ENCODE assay signal across 16 cellular contexts in the genomic region with DNA sequence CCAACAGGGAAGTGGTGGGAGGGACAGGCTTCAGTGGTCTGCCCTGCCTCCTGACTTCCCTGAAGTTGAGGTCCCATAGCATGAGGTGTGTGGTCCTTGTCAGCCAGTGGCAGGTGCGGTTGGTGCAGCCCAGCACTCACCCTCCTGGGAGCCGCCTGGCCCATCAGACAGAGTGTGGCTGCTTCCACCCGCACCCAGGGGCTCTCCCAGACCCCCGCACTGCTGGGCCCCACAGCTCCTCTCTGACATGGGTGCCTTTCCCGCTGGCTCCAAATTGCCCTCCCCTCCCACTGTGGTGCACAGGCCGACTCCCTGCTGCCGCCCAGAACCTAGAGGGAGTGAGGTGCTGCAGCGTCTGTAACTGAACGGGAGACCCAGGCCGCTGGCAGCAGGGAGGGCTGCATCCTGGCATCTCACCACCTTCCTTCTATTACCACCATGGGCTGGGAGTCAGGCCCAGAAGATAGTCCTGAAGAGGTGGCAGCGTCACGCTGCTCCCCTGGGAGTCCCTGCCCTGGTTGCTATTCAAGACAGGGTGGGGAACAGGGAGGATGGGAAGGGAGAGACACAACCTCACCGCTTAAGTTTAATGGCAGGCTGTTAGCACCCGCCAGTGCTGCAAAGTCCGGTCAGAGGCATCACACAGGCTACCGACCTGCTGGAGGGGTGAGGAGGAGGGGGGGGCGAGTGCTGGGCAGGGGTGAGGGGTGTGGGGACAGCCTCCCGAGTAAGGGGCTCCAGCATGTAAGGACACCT.
DNase-seq lines count a peak whose midpoint lies in the region; ATAC-seq and TF ChIP-seq lines count a peak whose summit lies in the region.
"Had no signal": no experiment of that assay in that cellular context is flagged by ENCODE, and none has a peak within 500 bp of the region (broad histone marks: within the 10 kb centered on the region; RNA-seq: fewer than 3 reads in every experiment).

No MANE protein-coding gene starts in this region.

- H3K4me1 ChIP-seq in HCT116 (ENCODE audit: control insufficient read depth in 1 of 2, insufficient read depth in 2 of 2, low read length in 2 of 2) = peaks cover 45 to 70% of the 10 kb centered on the region in 2 experiments
- peaks cover 42% of the 10 kb centered on the region for H3K4me1 ChIP-seq in RWPE2 (ENCODE audit: insufficient read depth, poor library complexity, severe bottlenecking)
- peaks cover 23% of the 10 kb centered on the region for H3K4me1 ChIP-seq in mucosa of stomach (ENCODE audit: control insufficient read depth, insufficient read depth, low read length)
- H3K4me1 ChIP-seq: Peyer's patch had no signal

- H3K27ac ChIP-seq in HCT116 (ENCODE audit: low read depth, low read length) = peak overlapping the region; percentile 62
- peak overlapping the region; percentile 46 for H3K27ac ChIP-seq in RWPE2 (ENCODE audit: poor library complexity, severe bottlenecking)
- H3K27ac ChIP-seq in coronary artery = no peak overlapping the region
- H3K27ac ChIP-seq: 22Rv1, Peyer's patch had no signal

- H3K9me3 ChIP-seq in HCT116 (ENCODE audit: control insufficient read depth in 1 of 2, insufficient read depth in 1 of 2, low read depth in 1 of 2, low read length in 2 of 2) = no peaks in the 10 kb centered on the region
- no peaks in the 10 kb centered on the region for H3K9me3 ChIP-seq in RWPE2 (ENCODE audit: severe bottlenecking)
- H3K9me3 ChIP-seq in mucosa of stomach (ENCODE audit: control insufficient read depth, low read length) = no peaks in the 10 kb centered on the region
- H3K9me3 ChIP-seq: Peyer's patch had no signal

- ATAC-seq in HCT116 = peak; percentile 57
- ATAC-seq in RWPE2 (ENCODE audit: low read depth) = peak; percentile 4
- ATAC-seq: GM12878 had no signal

- TF ChIP-seq POLR2A in HCT116 (IDR thresholded peaks at IDR 0.05; ENCODE audit: borderline replicate concordance, extremely low read depth, insufficient read depth, insufficient read length) = no peak

- no peak for TF ChIP-seq RAD21 in HCT116 (IDR thresholded peaks at IDR 0.05; ENCODE audit: low read depth)

- no TSS peak for BruUV-seq in HCT116 (replicated peaks; lab: Mats Ljungman, UMichigan)

- H3K4me3 ChIP-seq in HCT116 (replicated peaks in 1 of 2; ENCODE audit: low read depth in 1 of 2, low read length in 2 of 2) (peak overlapping the region; percentile 2 to 44; a peak in 3 of 4 replicates), RWPE2 (ENCODE audit: severe bottlenecking) (no peak overlapping the region), mucosa of stomach (ENCODE audit: low read length) (no peak overlapping the region), coronary artery (no peak overlapping the region)
- H3K4me3 ChIP-seq: GM12878, Peyer's patch had no signal

- intact Hi-C loops in HCT116 (cut with micrococcal nuclease) = loop anchor here (2.0 kb wide), 1 partner anchor 144 kb away; no protein-coding TSS in a partner anchor

- RAD21 ChIA-PET in HCT116 (lab: Charles Lee; ENCODE audit: low non-redundant PET in 1 of 2, low total read pairs in 2 of 2, uncharacterized antibody in 2 of 2, unreplicated experiment in 2 of 2) = interaction anchor here (1.4 to 2.3 kb wide), 3 partner anchors 10 to 147 kb away, joined by 4 to 14 read pairs (median 7); no protein-coding TSS in a partner anchor

- H4K20me1 ChIP-seq in HCT116 (ENCODE audit: insufficient read depth) = no peaks in the 10 kb centered on the region

- H2AFZ ChIP-seq in HCT116 (ENCODE audit: low read depth, low read length, poor library complexity, severe bottlenecking) = no peak overlapping the region

- no peaks in the 10 kb centered on the region for H3K36me3 ChIP-seq in HCT116 (ENCODE audit: control insufficient read depth in 1 of 2, insufficient read depth in 2 of 2, low read length in 2 of 2)
- no peaks in the 10 kb centered on the region for H3K36me3 ChIP-seq in RWPE2 (ENCODE audit: low read depth)
- H3K36me3 ChIP-seq in mucosa of stomach (ENCODE audit: control insufficient read depth, insufficient read depth, low read length) = no peaks in the 10 kb centered on the region
- H3K36me3 ChIP-seq: Peyer's patch had no signal

- TF ChIP-seq CTCF in HCT116 (IDR thresholded peaks at IDR 0.05 in 2 of 3, conservative IDR thresholded peaks at IDR 0.05 in 1 of 3; ENCODE audit: borderline replicate concordance in 1 of 3, insufficient read depth in 1 of 3, low read depth in 2 of 3, low read length in 2 of 3) (no peak), RWPE2 (IDR thresholded peaks at IDR 0.05; ENCODE audit: poor library complexity, severe bottlenecking) (no peak), coronary artery (IDR thresholded peaks at IDR 0.05) (no peak)

- H3K27me3 ChIP-seq in HCT116 (ENCODE audit: insufficient read depth, low read length) (no peaks in the 10 kb centered on the region), RWPE2 (ENCODE audit: insufficient read depth, poor library complexity, severe bottlenecking) (no peaks in the 10 kb centered on the region), mucosa of stomach (ENCODE audit: control insufficient read depth, insufficient read depth, low read length) (peaks cover 15% of the 10 kb centered on the region)
- H3K27me3 ChIP-seq: Peyer's patch had no signal

- peak overlapping the region; percentile 57 for H3K4me2 ChIP-seq in HCT116 (ENCODE audit: low read length)

- DNase-seq in DMS53 (lab: John Stamatoyannopoulos, UW) (peak; percentile 90), DMS53 treated with DMSO at 0.1 percent for 48 hours (lab: John Stamatoyannopoulos, UW; ENCODE audit: unreplicated experiment) (no peak), HCT116 (ENCODE audit: low read depth, low spot score) (no peak), RWPE2 (ENCODE audit: low spot score) (no peak), Kasumi-1 (lab: John Stamatoyannopoulos, UW) (no peak), coronary artery (ENCODE audit: low spot score) (no peak)
- no peak for DNase-seq in activated CD4-positive, alpha-beta T cell treated with anti-CD3 and anti-CD28 coated beads, Interleukin-2, amount 50 U/mL, for 4 hours
- DNase-seq: DMS79, NCI-H187, NCI-H2227 treated with DMSO at 0.1 percent for 48 hours, NCI-H748 treated with DMSO at 0.1 percent for 48 hours, SIG-M5 had no signal

- POLR2A ChIA-PET in HCT116 (lab: Charles Lee) = interaction anchor here (0.7 kb wide), 1 partner anchor 11 kb away, joined by 3 read pairs; no protein-coding TSS in a partner anchor

- H3K9ac ChIP-seq in HCT116 (ENCODE audit: low read length) = peak overlapping the region; percentile 25
- peak overlapping the region; percentile 7 for H3K9ac ChIP-seq in mucosa of stomach (ENCODE audit: low read length)

- CTCF ChIA-PET in HCT116 (lab: Charles Lee) = interaction anchor here (0.9 to 2.6 kb wide), 6 partner anchors 10 to 467 kb away, joined by 3 to 46 read pairs (median 4); no protein-coding TSS in a partner anchor

- H3K79me2 ChIP-seq in HCT116 (ENCODE audit: insufficient read depth, low read length) = no peaks in the 10 kb centered on the region

- H3K9me2 ChIP-seq in HCT116 (ENCODE audit: insufficient read depth) = no peaks in the 10 kb centered on the region

TF ChIP-seq in HCT116, 20 proteins besides CTCF, POLR2A, EP300 and RAD21 (continues in another document):
- TF ChIP-seq YY1 (IDR thresholded peaks at IDR 0.05; ENCODE audit: extremely low read depth, insufficient replicate concordance, low read depth, low read length) = no peak
- TF ChIP-seq ZFX (IDR thresholded peaks at IDR 0.05) = no peak
- no peak for TF ChIP-seq EZH2phosphoT487 (IDR thresholded peaks at IDR 0.05; ENCODE audit: borderline replicate concordance)
- no peak for TF ChIP-seq POLR2AphosphoS5 (IDR thresholded peaks at IDR 0.05; ENCODE audit: low read depth, low read length)
- TF ChIP-seq JUND (IDR thresholded peaks at IDR 0.05) = no peak
- no peak for TF ChIP-seq TCF7L2 (IDR thresholded peaks at IDR 0.05; ENCODE audit: borderline replicate concordance, extremely low read depth, insufficient read depth, insufficient read length)
- TF ChIP-seq, protein P1, sequence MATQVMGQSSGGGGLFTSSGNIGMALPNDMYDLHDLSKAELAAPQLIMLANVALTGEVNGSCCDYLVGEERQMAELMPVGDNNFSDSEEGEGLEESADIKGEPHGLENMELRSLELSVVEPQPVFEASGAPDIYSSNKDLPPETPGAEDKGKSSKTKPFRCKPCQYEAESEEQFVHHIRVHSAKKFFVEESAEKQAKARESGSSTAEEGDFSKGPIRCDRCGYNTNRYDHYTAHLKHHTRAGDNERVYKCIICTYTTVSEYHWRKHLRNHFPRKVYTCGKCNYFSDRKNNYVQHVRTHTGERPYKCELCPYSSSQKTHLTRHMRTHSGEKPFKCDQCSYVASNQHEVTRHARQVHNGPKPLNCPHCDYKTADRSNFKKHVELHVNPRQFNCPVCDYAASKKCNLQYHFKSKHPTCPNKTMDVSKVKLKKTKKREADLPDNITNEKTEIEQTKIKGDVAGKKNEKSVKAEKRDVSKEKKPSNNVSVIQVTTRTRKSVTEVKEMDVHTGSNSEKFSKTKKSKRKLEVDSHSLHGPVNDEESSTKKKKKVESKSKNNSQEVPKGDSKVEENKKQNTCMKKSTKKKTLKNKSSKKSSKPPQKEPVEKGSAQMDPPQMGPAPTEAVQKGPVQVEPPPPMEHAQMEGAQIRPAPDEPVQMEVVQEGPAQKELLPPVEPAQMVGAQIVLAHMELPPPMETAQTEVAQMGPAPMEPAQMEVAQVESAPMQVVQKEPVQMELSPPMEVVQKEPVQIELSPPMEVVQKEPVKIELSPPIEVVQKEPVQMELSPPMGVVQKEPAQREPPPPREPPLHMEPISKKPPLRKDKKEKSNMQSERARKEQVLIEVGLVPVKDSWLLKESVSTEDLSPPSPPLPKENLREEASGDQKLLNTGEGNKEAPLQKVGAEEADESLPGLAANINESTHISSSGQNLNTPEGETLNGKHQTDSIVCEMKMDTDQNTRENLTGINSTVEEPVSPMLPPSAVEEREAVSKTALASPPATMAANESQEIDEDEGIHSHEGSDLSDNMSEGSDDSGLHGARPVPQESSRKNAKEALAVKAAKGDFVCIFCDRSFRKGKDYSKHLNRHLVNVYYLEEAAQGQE (IDR thresholded peaks at IDR 0.05; ENCODE audit: low read depth) = no peak
- TF ChIP-seq EGR1 (IDR thresholded peaks at IDR 0.05; ENCODE audit: low read depth) = no peak
- no peak for TF ChIP-seq SRF (IDR thresholded peaks at IDR 0.05; ENCODE audit: low read depth)

Comparison
In these comparisons a context has a peak if more than half of its experiments do, and no peak if none do; other contexts are left out.
1. H3K27ac ChIP-seq: peak in HCT116 (single experiment) and RWPE2 (single experiment); none in coronary artery (0 of 2).
2. H3K4me3 ChIP-seq: peak in HCT116 (2 of 2); none in RWPE2 (single experiment), mucosa of stomach (single experiment) and coronary artery (single experiment).